In the genomic region with DNA sequence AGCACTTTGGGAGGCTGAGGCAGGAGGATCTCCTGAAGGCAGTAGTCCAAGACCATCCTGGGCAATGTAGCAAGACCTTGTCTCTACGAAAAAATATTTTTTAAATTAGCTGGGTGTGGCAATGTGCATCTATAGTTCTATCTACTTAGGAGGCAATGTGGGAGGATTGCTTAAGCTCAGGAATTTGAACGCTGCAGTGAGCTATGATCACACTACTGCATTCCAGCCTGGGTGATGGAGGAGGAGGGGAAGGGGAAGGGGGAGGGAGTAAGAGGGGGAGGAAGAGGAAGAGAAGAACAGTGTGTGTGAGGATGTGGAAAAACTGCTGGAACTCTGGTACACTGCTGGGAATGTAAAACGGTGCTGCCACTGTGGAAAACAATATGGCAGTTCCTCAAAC, we compare ENCODE assay signal across 11 cellular contexts. TPM values are rescaled to one million over a fixed set of nuclear protein-coding genes. Genes with fewer than 3 reads are reported as not detected.
DNase-seq lines count a peak whose midpoint lies in the region; ATAC-seq, FAIRE-seq and TF ChIP-seq lines count a peak whose summit lies in the region.
"Had no signal": no experiment of that assay in that cellular context is flagged by ENCODE, and none has a peak within 500 bp of the region (broad histone marks: within the 10 kb centered on the region; RNA-seq: fewer than 3 reads in every experiment).

No MANE protein-coding gene starts in this region.

- intact Hi-C loops in Right ventricle myocardium superior (cut with DNase I): no loop called here
- intact Hi-C loops in cardiac septum (cut with DNase I): no loop called here

- H3K4me3 ChIP-seq in endodermal cell (ENCODE audit: low read length): no peak overlapping the region
- no peak overlapping the region for H3K4me3 ChIP-seq in mesodermal cell (ENCODE audit: extremely low read depth, insufficient read depth, low read length, poor library complexity, severe bottlenecking)
- H3K4me3 ChIP-seq in small intestine (ENCODE audit: low read depth in 1 of 2, low read length in 2 of 2): no peak overlapping the region
- H3K4me3 ChIP-seq in SJCRH30: no peak overlapping the region
- H3K4me3 ChIP-seq: BLaER1 treated with 17β-estradiol and CSF1 and Interleukin-3, amounts not matched to agents 10 nM and 100 nM had no signal

- DNase-seq in Right ventricle myocardium superior: no peak
- no peak for DNase-seq in cardiac septum (ENCODE audit: low spot score)
- no peak for DNase-seq in endodermal cell
- DNase-seq in small intestine: no peak
- DNase-seq in GM10266 (ENCODE audit: extremely low spot score): no peak
- DNase-seq in SJCRH30: no peak
- DNase-seq in NCI-H1092 (lab: John Stamatoyannopoulos, UW): no peak

- H3K9me3 Mint-ChIP-seq in endodermal cell: no peaks in the 10 kb centered on the region

- peak overlapping the region; percentile 24 for H3K27ac Mint-ChIP-seq in endodermal cell

- H3K27ac ChIP-seq in endodermal cell (ENCODE audit: low read depth, low read length) (no peak overlapping the region), mesodermal cell (ENCODE audit: low read depth, low read length, severe bottlenecking) (peak overlapping the region; percentile 78), small intestine (ENCODE audit: low read depth in 1 of 2, low read length in 1 of 2) (peak overlapping the region in 1 of 2 donors; percentile 34), SJCRH30 (no peak overlapping the region)
- H3K27ac ChIP-seq: BLaER1 treated with 17β-estradiol and CSF1 and Interleukin-3, amounts not matched to agents 10 nM and 100 nM had no signal

- no peaks in the 10 kb centered on the region for H3K4me1 Mint-ChIP-seq in endodermal cell

- H3K36me3 ChIP-seq in endodermal cell (ENCODE audit: control insufficient read depth, insufficient read depth, low read length) (no peaks in the 10 kb centered on the region), mesodermal cell (ENCODE audit: control insufficient read depth, insufficient read depth, low read length) (peaks cover 4% of the 10 kb centered on the region), small intestine (ENCODE audit: control insufficient read depth in 2 of 2, insufficient read depth in 2 of 2, low read length in 2 of 2) (no peaks in the 10 kb centered on the region), SJCRH30 (no peaks in the 10 kb centered on the region)

- H3K4me3 Mint-ChIP-seq in endodermal cell: no peak overlapping the region

- H3K27me3 ChIP-seq in endodermal cell (ENCODE audit: control insufficient read depth, insufficient read depth, low read length, poor library complexity, severe bottlenecking) (no peaks in the 10 kb centered on the region), small intestine (ENCODE audit: control insufficient read depth in 2 of 2, insufficient read depth in 2 of 2, low read length in 2 of 2) (no peaks in the 10 kb centered on the region), SJCRH30 (no peaks in the 10 kb centered on the region)
- H3K27me3 ChIP-seq: BLaER1 treated with 17β-estradiol and CSF1 and Interleukin-3, amounts not matched to agents 10 nM and 100 nM had no signal

- no peaks in the 10 kb centered on the region for H3K27me3 Mint-ChIP-seq in endodermal cell (ENCODE audit: insufficient read depth)

- H3K9me3 ChIP-seq in endodermal cell (ENCODE audit: control insufficient read depth, low read length): no peaks in the 10 kb centered on the region
- no peaks in the 10 kb centered on the region for H3K9me3 ChIP-seq in mesodermal cell (ENCODE audit: control insufficient read depth, low read length)
- no peaks in the 10 kb centered on the region for H3K9me3 ChIP-seq in small intestine (ENCODE audit: control insufficient read depth, low read depth)
- no peaks in the 10 kb centered on the region for H3K9me3 ChIP-seq in SJCRH30 (replicated peaks)
- H3K9me3 ChIP-seq: BLaER1 treated with 17β-estradiol and CSF1 and Interleukin-3, amounts not matched to agents 10 nM and 100 nM had no signal

- H3K9ac ChIP-seq in endodermal cell (ENCODE audit: extremely low read depth, low read length, poor library complexity, severe bottlenecking): no peak overlapping the region
- H3K9ac ChIP-seq: BLaER1 treated with 17β-estradiol and CSF1 and Interleukin-3, amounts not matched to agents 10 nM and 100 nM had no signal

- no peak for TF ChIP-seq CTCF in endodermal cell (conservative IDR thresholded peaks at IDR 0.05)
- TF ChIP-seq CTCF in GM10266 (IDR thresholded peaks at IDR 0.05; ENCODE audit: control insufficient read depth, insufficient read depth, low read depth, missing control alignments): no peak

- H3K4me1 ChIP-seq in endodermal cell (ENCODE audit: control insufficient read depth, insufficient read depth, low read length) (no peaks in the 10 kb centered on the region), mesodermal cell (ENCODE audit: control insufficient read depth, insufficient read depth, low read length, poor library complexity, severe bottlenecking) (peaks cover 12% of the 10 kb centered on the region), small intestine (ENCODE audit: control insufficient read depth in 2 of 2, insufficient read depth in 1 of 2, low read depth in 1 of 2, low read length in 1 of 2) (no peaks in the 10 kb centered on the region), SJCRH30 (no peaks in the 10 kb centered on the region)

- 41 to 55% methylated on average over 2 to 3 of the region's 3 CpGs for WGBS in endodermal cell (ENCODE audit: insufficient coverage in 1 of 2, insufficient read length in 1 of 2), 2 experiments
- WGBS in mesodermal cell (ENCODE audit: insufficient coverage in 2 of 2), 2 experiments: 9 to 80% methylated on average over 1 of the region's 3 CpGs
- 45 to 62% (median 52%) methylated on average over 3 of the region's 3 CpGs for WGBS in small intestine, 3 donors

- no peak for FAIRE-seq in small intestine (lab: Jason Lieb, UNC)
- FAIRE-seq: colon had no signal

- ATAC-seq in Right ventricle myocardium superior (ENCODE audit: poor library complexity): peak; percentile 48

- H3K36me3 Mint-ChIP-seq in endodermal cell (ENCODE audit: low read depth): peaks cover 20% of the 10 kb centered on the region

RNA-seq across cellular contexts. Expression of a gene that starts 9.2 kb away (rescaled TPM):
- total RNA-seq in Right ventricle myocardium superior (4.1 TPM), cardiac septum (7.1 TPM), endodermal cell (10 to 100 TPM; 12.6 to 19.7 TPM)
- polyA plus RNA-seq in endodermal cell (2013, experiment 1 of 2): 66.8 TPM
- polyA plus RNA-seq in endodermal cell (2013, experiment 2 of 2): 54.8 TPM
- polyA plus RNA-seq in mesodermal cell (2013, experiment 1 of 2): 64.8 TPM
- 53.5 TPM for polyA plus RNA-seq in mesodermal cell (2013, experiment 2 of 2)
- polyA plus RNA-seq in small intestine: 1 to 10 TPM in 2 of 3 donors, under 1 TPM in 1; 0.45 to 7.5 (median 1.9) TPM
- total RNA-seq in SJCRH30 (2014; rRNA removed; shearing (Covaris generic)): 1.6 and 3.3 TPM in 2 replicates

RNA-seq across cellular contexts. Expression of a gene that starts 12.3 kb away (rescaled TPM):
- total RNA-seq in Right ventricle myocardium superior (4.2 TPM), cardiac septum (3.9 TPM), endodermal cell (1 to 10 TPM; 6.7 to 8.9 TPM)
- polyA plus RNA-seq in endodermal cell (2013, experiment 1 of 2): 10.2 TPM
- 10.3 TPM for polyA plus RNA-seq in endodermal cell (2013, experiment 2 of 2)
- 5.6 TPM for polyA plus RNA-seq in mesodermal cell (2013, experiment 1 of 2)
- polyA plus RNA-seq in mesodermal cell (2013, experiment 2 of 2): 6.3 TPM
- polyA plus RNA-seq in small intestine: 1 to 10 TPM; 5.3 to 6.9 (median 6.2) TPM
- total RNA-seq in SJCRH30 (2014; rRNA removed; shearing (Covaris generic)): 3.9 and 4.8 TPM in 2 replicates

RNA-seq across cellular contexts. Expression of a gene that starts 12.9 kb away (rescaled TPM):
- total RNA-seq in Right ventricle myocardium superior (28.3 TPM), cardiac septum (6.1 TPM), endodermal cell (10 to 100 TPM; 23.5 to 34.4 TPM)
- 20.2 TPM for polyA plus RNA-seq in endodermal cell (2013, experiment 1 of 2)
- polyA plus RNA-seq in endodermal cell (2013, experiment 2 of 2): 19.0 TPM
- 11.8 TPM for polyA plus RNA-seq in mesodermal cell (2013, experiment 1 of 2)
- 10.0 TPM for polyA plus RNA-seq in mesodermal cell (2013, experiment 2 of 2)
- polyA plus RNA-seq in small intestine: 1 to 10 TPM in 1 of 3 donors, under 1 TPM in 2; 0.22 to 5.0 (median 0.54) TPM
- 19.8 and 23.5 TPM in 2 replicates for total RNA-seq in SJCRH30 (2014; rRNA removed; shearing (Covaris generic))

RNA-seq across cellular contexts. Expression of a gene that starts 27.8 kb away (rescaled TPM):
- total RNA-seq in Right ventricle myocardium superior: 9.4 TPM
- total RNA-seq in cardiac septum: 10.9 TPM
- total RNA-seq in endodermal cell: 10 to 100 TPM; 36.3 to 38.7 TPM
- polyA plus RNA-seq in endodermal cell (2013, experiment 1 of 2): 21.2 TPM
- 20.8 TPM for polyA plus RNA-seq in endodermal cell (2013, experiment 2 of 2)
- polyA plus RNA-seq in mesodermal cell (2013, experiment 1 of 2): 19.7 TPM
- 19.8 TPM for polyA plus RNA-seq in mesodermal cell (2013, experiment 2 of 2)
- 10 to 100 TPM; 14.3 to 19.7 (median 15.1) TPM for polyA plus RNA-seq in small intestine
- total RNA-seq in SJCRH30 (2014; rRNA removed; shearing (Covaris generic)): 17.4 and 19.8 TPM in 2 replicates

RNA-seq across cellular contexts. Expression of a gene that starts 33.2 kb away (rescaled TPM):
- total RNA-seq in Right ventricle myocardium superior (0.30 TPM), cardiac septum (0.13 TPM), endodermal cell (10 to 100 TPM; 17.1 to 19.3 TPM)
- 3.4 TPM for polyA plus RNA-seq in endodermal cell (2013, experiment 1 of 2)
- 3.6 TPM for polyA plus RNA-seq in endodermal cell (2013, experiment 2 of 2)
- 1.00 TPM for polyA plus RNA-seq in mesodermal cell (2013, experiment 1 of 2)
- polyA plus RNA-seq in mesodermal cell (2013, experiment 2 of 2): 0.66 TPM
- polyA plus RNA-seq in small intestine: 1 to 10 TPM; 3.0 to 4.1 (median 3.4) TPM
- 0.10 and 0.20 TPM in 2 replicates for total RNA-seq in SJCRH30 (2014; rRNA removed; shearing (Covaris generic))
- total RNA-seq: mesenteric fat pad had no signal
